15 cellular contexts compared by ENCODE assay signal in genomic region chr22:32839776-32840571, GRCh38. TPM values are rescaled to one million over a fixed set of nuclear protein-coding genes. Genes with fewer than 3 reads are reported as not detected.
DNase-seq lines count a peak whose midpoint lies in the region; ATAC-seq and TF ChIP-seq lines count a peak whose summit lies in the region.
"Had no signal": no experiment of that assay in that cellular context is flagged by ENCODE, and none has a peak within 500 bp of the region (broad histone marks: within the 10 kb centered on the region; RNA-seq: fewer than 3 reads in every experiment).

No MANE protein-coding gene starts in this region.

- H3K4me1 ChIP-seq in breast epithelium: peaks cover 0 to 5% of the 10 kb centered on the region in 2 donors
- H3K4me1 ChIP-seq in heart left ventricle: peaks cover 20 to 100% (median 81%) of the 10 kb centered on the region in 12 donors
- peaks cover 3% of the 10 kb centered on the region for H3K4me1 ChIP-seq in prostate gland (replicated peaks)
- H3K4me1 ChIP-seq in vagina: peaks cover 96% of the 10 kb centered on the region
- no peaks in the 10 kb centered on the region for H3K4me1 ChIP-seq in mucosa of descending colon (ENCODE audit: low read depth)

- CTCF ChIA-PET in MCF 10A (lab: Yijun Ruan, JAX): interaction anchor here (0.6 to 0.8 kb wide), 3 partner anchors 63 to 310 kb away, joined by 3 read pairs; no protein-coding TSS in a partner anchor

- peak overlapping the region in 1 of 3 donors; percentile 25 for H3K4me3 ChIP-seq in breast epithelium
- peak overlapping the region in 2 of 12 donors; percentile 4 to 11 for H3K4me3 ChIP-seq in heart left ventricle
- no peak overlapping the region for H3K4me3 ChIP-seq in prostate gland
- peak overlapping the region in 1 of 2 donors; percentile 15 for H3K4me3 ChIP-seq in vagina
- no peak overlapping the region for H3K4me3 ChIP-seq in mucosa of descending colon

- no peak overlapping the region for H3K4me3 Mint-ChIP-seq in MCF 10A (ENCODE audit: unreplicated experiment)

- BruUV-seq in MCF 10A (replicated peaks; lab: Mats Ljungman, UMichigan): no TSS peak

- H3K9me3 ChIP-seq in breast epithelium (no peaks in the 10 kb centered on the region), heart left ventricle (no peaks in the 10 kb centered on the region), prostate gland (no peaks in the 10 kb centered on the region), vagina (no peaks in the 10 kb centered on the region), mucosa of descending colon (no peaks in the 10 kb centered on the region)

- H3K27me3 Mint-ChIP-seq in MCF 10A (ENCODE audit: insufficient read depth, unreplicated experiment): no peaks in the 10 kb centered on the region

- H3K27ac ChIP-seq in breast epithelium (peak overlapping the region; percentile 33 to 79), heart left ventricle (peak overlapping the region; percentile 23 to 78 (median 64)), prostate gland (peak overlapping the region; percentile 35 to 54), vagina (peak overlapping the region; percentile 24)
- H3K27ac ChIP-seq: 22Rv1, RWPE1 had no signal

- TF ChIP-seq POLR2A in breast epithelium (IDR thresholded peaks at IDR 0.05) (no peak), heart left ventricle (IDR thresholded peaks at IDR 0.05) (no peak), prostate gland (IDR thresholded peaks at IDR 0.05) (no peak), vagina (IDR thresholded peaks at IDR 0.05) (no peak)

- H3K36me3 ChIP-seq in breast epithelium: no peaks in the 10 kb centered on the region
- peaks cover 0 to 46% (median 21%) of the 10 kb centered on the region in 9 donors for H3K36me3 ChIP-seq in heart left ventricle
- no peaks in the 10 kb centered on the region for H3K36me3 ChIP-seq in prostate gland
- no peaks in the 10 kb centered on the region for H3K36me3 ChIP-seq in vagina
- H3K36me3 ChIP-seq in mucosa of descending colon (ENCODE audit: low read depth): no peaks in the 10 kb centered on the region

- POLR2A ChIA-PET in MCF 10A (lab: Yijun Ruan, JAX): no interaction called here

- H3K36me3 Mint-ChIP-seq in MCF 10A (ENCODE audit: insufficient read depth, unreplicated experiment): peaks cover 22% of the 10 kb centered on the region

- DNase-seq in breast epithelium (ENCODE audit: low spot score in 2 of 2): no peak
- no peak for DNase-seq in MCF 10A (ENCODE audit: unreplicated experiment)
- peak in 4 of 5 donors; percentile 48 to 75 (median 54) for DNase-seq in heart left ventricle
- no peak for DNase-seq in prostate gland (ENCODE audit: low spot score)
- no peak for DNase-seq in vagina (ENCODE audit: extremely low spot score in 2 of 2)
- DNase-seq in kidney tubule cell (ENCODE audit: low spot score): no peak
- no peak for DNase-seq in mucosa of descending colon
- DNase-seq in HK-2 (ENCODE audit: unreplicated experiment): no peak
- DNase-seq: islet precursor cell; NCI-H510A; occipital lobe; stimulated activated CD4-positive, alpha-beta T cell treated with anti-CD3 and anti-CD28 coated beads, Interleukin-4, amount 100 ng/mL, for 24 hours; stimulated activated naive CD4-positive, alpha-beta T cell treated with Interleukin-2 at 50 U/mL for 16 hours had no signal

- peak; percentile 29 to 78 (median 64) for ATAC-seq in heart left ventricle
- no peak for ATAC-seq in mucosa of descending colon

- no peaks in the 10 kb centered on the region for H3K27me3 ChIP-seq in breast epithelium
- no peaks in the 10 kb centered on the region for H3K27me3 ChIP-seq in heart left ventricle
- no peaks in the 10 kb centered on the region for H3K27me3 ChIP-seq in prostate gland (replicated peaks; ENCODE audit: insufficient read depth)
- no peaks in the 10 kb centered on the region for H3K27me3 ChIP-seq in vagina

- intact Hi-C loops in breast epithelium (cut with DNase I; ENCODE audit: low total_unique reads): no loop called here
- intact Hi-C loops in MCF 10A (cut with micrococcal nuclease): no loop called here
- intact Hi-C loops in heart left ventricle (cut with DNase I): loop anchor here in 6 of 10 donors (5.0 to 10.0 kb wide), 4 partner anchors 38 to 145 kb away; partner anchors contain the start of gene TIMP3 (in 3 of the 6)
- intact Hi-C loops in prostate gland (cut with DNase I): loop anchor here (5.0 kb wide), 1 partner anchor 72 kb away; no protein-coding TSS in a partner anchor
- intact Hi-C loops in vagina (cut with DNase I): loop anchor here (5.0 kb wide), 1 partner anchor 38 kb away; the partner anchor contains the start of gene TIMP3
- intact Hi-C loops in mucosa of descending colon (cut with DNase I, micrococcal nuclease): no loop called here

- no peaks in the 10 kb centered on the region for H3K9me3 Mint-ChIP-seq in MCF 10A (ENCODE audit: unreplicated experiment)

- no peak overlapping the region for H3K27ac Mint-ChIP-seq in MCF 10A (ENCODE audit: low read depth, unreplicated experiment)

- H3K4me1 Mint-ChIP-seq in MCF 10A (ENCODE audit: insufficient read depth, unreplicated experiment): peaks cover 7% of the 10 kb centered on the region

- 11 to 21% (median 18%) methylated on average over 13 of the region's 13 CpGs for WGBS in heart left ventricle, 4 donors
- WGBS in prostate gland: 31% methylated on average over 13 of the region's 13 CpGs

- TF ChIP-seq CTCF in breast epithelium (IDR thresholded peaks at IDR 0.05) (no peak), MCF 10A (IDR thresholded peaks at IDR 0.05; ENCODE audit: unreplicated experiment) (no peak), heart left ventricle (IDR thresholded peaks at IDR 0.05) (no peak), prostate gland (IDR thresholded peaks at IDR 0.05) (no peak), vagina (IDR thresholded peaks at IDR 0.05) (no peak), mucosa of descending colon (IDR thresholded peaks at IDR 0.05) (no peak)

RNA-seq across cellular contexts. Expression of gene TIMP3, which starts 38.5 kb away (rescaled TPM):
- total RNA-seq in breast epithelium (1,000 to 10,000 TPM in 1 of 3 donors, 100 to 1,000 TPM in 2; 269 to 1,246 (median 290) TPM), MCF 10A (2022) (44.9 and 50.6 TPM in 2 replicates), heart left ventricle (100 to 1,000 TPM; 121 to 629 (median 187) TPM), prostate gland (100 to 1,000 TPM; 148 to 397 TPM), vagina (262 TPM), mucosa of descending colon (100 to 1,000 TPM in 1 of 3 donors, 10 to 100 TPM in 2; 14.4 to 193 (median 49.1) TPM)
- 100 to 1,000 TPM; 112 to 137 TPM for polyA plus RNA-seq in heart left ventricle

Comparison
In these comparisons a context has a peak if more than half of its experiments do, and no peak if none do; other contexts are left out.
1. DNase-seq: peak in heart left ventricle (4 of 5); none in breast epithelium (0 of 2), MCF 10A (single experiment), prostate gland (single experiment), vagina (0 of 2), kidney tubule cell (single experiment), mucosa of descending colon (0 of 3) and HK-2 (single experiment).
2. intact Hi-C loops: an anchor here in heart left ventricle (5.0 to 10.0 kb wide), prostate gland (5.0 kb wide) and vagina (5.0 kb wide); none called in breast epithelium, MCF 10A and mucosa of descending colon.
3. Peak in every context shown above with its lines, with median percentiles within 50 percentile points of each other: H3K27ac ChIP-seq.